In genomic region chr14:69345402-69345801, GRCh38 we compare ENCODE assay signal across 16 cellular contexts.
"Had no signal": no experiment of that assay in that cellular context is flagged by ENCODE, and none has a peak within 500 bp of the region (broad histone marks: within the 10 kb centered on the region; RNA-seq: fewer than 3 reads in every experiment).

No MANE protein-coding gene starts in this region.

- H3K9me3 ChIP-seq: left lung, prostate gland, transverse colon had no signal

- H3K27ac Mint-ChIP-seq: activated CD4-positive, alpha-beta T cell treated with anti-CD3 and anti-CD28 coated beads, Interleukin-2, amount 10 ng/mL, durations not matched to agents 24 days and 14 days; activated CD8-positive, alpha-beta T cell treated with anti-CD3 and anti-CD28 coated beads for 36 hours; activated naive CD4-positive, alpha-beta T cell treated with anti-CD3 and anti-CD28 coated beads, Interleukin-2, amount 10 ng/mL, durations not matched to agents 7 days and 5 days; activated T-helper 17 cell treated with anti-CD3 and anti-CD28 coated beads, Interleukin-2, amount 50 U/mL, for 72 hours; nephron progenitor cell; stimulated activated naive CD8-positive, alpha-beta T cell treated with anti-CD3 and anti-CD28 coated beads, Interleukin-15, Interleukin-2, amounts not matched to agents 100 ng/mL and 50 ng/mL, for 24 hours had no signal

- H3K27me3 ChIP-seq: left lung, transverse colon had no signal

- ATAC-seq: activated CD8-positive, alpha-beta T cell treated with anti-CD3 and anti-CD28 coated beads for 36 hours; activated T-helper 17 cell treated with anti-CD3 and anti-CD28 coated beads, Interleukin-2, amount 50 U/mL, for 72 hours; left lung; right cardiac atrium had no signal

- H3K36me3 ChIP-seq: left lung, prostate gland, transverse colon had no signal

- H3K27ac ChIP-seq: left lung, prostate gland, transverse colon had no signal

- H3K4me3 ChIP-seq: left lung, prostate gland, transverse colon had no signal

- H3K4me3 Mint-ChIP-seq: activated CD4-positive, alpha-beta T cell treated with anti-CD3 and anti-CD28 coated beads, Interleukin-2, amount 10 ng/mL, durations not matched to agents 24 days and 14 days; activated CD8-positive, alpha-beta T cell treated with anti-CD3 and anti-CD28 coated beads for 36 hours; activated naive CD4-positive, alpha-beta T cell treated with anti-CD3 and anti-CD28 coated beads, Interleukin-2, amount 10 ng/mL, durations not matched to agents 7 days and 5 days; activated T-helper 17 cell treated with anti-CD3 and anti-CD28 coated beads, Interleukin-2, amount 50 U/mL, for 72 hours; nephron progenitor cell; stimulated activated naive CD8-positive, alpha-beta T cell treated with anti-CD3 and anti-CD28 coated beads, Interleukin-15, Interleukin-2, amounts not matched to agents 100 ng/mL and 50 ng/mL, for 24 hours had no signal

- H3K9me3 Mint-ChIP-seq: activated CD4-positive, alpha-beta T cell treated with anti-CD3 and anti-CD28 coated beads, Interleukin-2, amount 10 ng/mL, durations not matched to agents 24 days and 14 days; activated CD8-positive, alpha-beta T cell treated with anti-CD3 and anti-CD28 coated beads for 36 hours; activated naive CD4-positive, alpha-beta T cell treated with anti-CD3 and anti-CD28 coated beads, Interleukin-2, amount 10 ng/mL, durations not matched to agents 7 days and 5 days; activated T-helper 17 cell treated with anti-CD3 and anti-CD28 coated beads, Interleukin-2, amount 50 U/mL, for 72 hours; nephron progenitor cell; stimulated activated naive CD8-positive, alpha-beta T cell treated with anti-CD3 and anti-CD28 coated beads, Interleukin-15, Interleukin-2, amounts not matched to agents 100 ng/mL and 50 ng/mL, for 24 hours had no signal

- H3K4me1 Mint-ChIP-seq: activated CD4-positive, alpha-beta T cell treated with anti-CD3 and anti-CD28 coated beads, Interleukin-2, amount 10 ng/mL, durations not matched to agents 24 days and 14 days; activated naive CD4-positive, alpha-beta T cell treated with anti-CD3 and anti-CD28 coated beads, Interleukin-2, amount 10 ng/mL, durations not matched to agents 7 days and 5 days; activated T-helper 17 cell treated with anti-CD3 and anti-CD28 coated beads, Interleukin-2, amount 50 U/mL, for 72 hours had no signal

- DNase-seq: activated CD4-positive, alpha-beta T cell treated with anti-CD3 and anti-CD28 coated beads, Interleukin-2, amount 10 ng/mL, durations not matched to agents 24 days and 14 days; activated CD4-positive, CD25-positive, alpha-beta regulatory T cell; activated CD8-positive, alpha-beta T cell treated with anti-CD3 and anti-CD28 coated beads for 36 hours; activated naive CD4-positive, alpha-beta T cell treated with anti-CD3 and anti-CD28 coated beads, Interleukin-2, amount 10 ng/mL, durations not matched to agents 7 days and 5 days; activated T-cell treated with anti-CD3 and anti-CD28 coated beads, Interleukin-2, amount 50 U/mL, for 1 hour; cerebellar nuclear complex; cortex of kidney; effector CD8-positive, alpha-beta T cell; left lung; nephron progenitor cell; right cardiac atrium; SW 1271; transverse colon had no signal

- H3K4me1 ChIP-seq: left lung had no signal

- H3K36me3 Mint-ChIP-seq: activated naive CD4-positive, alpha-beta T cell treated with anti-CD3 and anti-CD28 coated beads, Interleukin-2, amount 10 ng/mL, durations not matched to agents 7 days and 5 days had no signal
